Comparison of ENCODE assay signal across 20 cellular contexts in the genomic region with DNA sequence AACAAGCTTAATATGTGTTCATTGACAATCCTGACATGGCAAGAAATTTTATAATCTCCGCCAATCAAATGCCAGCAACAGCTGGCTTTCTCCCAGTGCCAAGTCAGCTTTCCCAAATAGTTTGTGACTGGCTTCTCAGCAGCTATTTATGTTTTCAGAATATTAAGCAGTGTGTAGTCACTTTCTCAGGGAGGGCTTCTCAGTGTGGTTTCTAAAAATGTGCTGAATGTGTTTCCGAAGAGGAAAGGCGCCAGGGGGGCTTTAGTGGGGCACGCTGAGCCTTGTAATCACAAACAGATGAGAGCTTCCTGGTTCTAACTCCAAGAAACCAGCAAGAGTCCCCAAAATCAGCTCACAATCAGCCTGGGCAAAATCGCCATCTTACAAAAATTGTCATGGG.
"Had no signal": no experiment of that assay in that cellular context is flagged by ENCODE, and none has a peak within 500 bp of the region (broad histone marks: within the 10 kb centered on the region; RNA-seq: fewer than 3 reads in every experiment).

No MANE protein-coding gene starts in this region.

- H3K36me3 ChIP-seq: neural progenitor cell, pancreas, right lobe of liver, upper lobe of right lung had no signal

- H3K79me2 ChIP-seq: hepatocyte had no signal

- H3K4me2 ChIP-seq: hepatocyte, neural progenitor cell, smooth muscle cell had no signal

- H3K4me1 Mint-ChIP-seq: activated B cell treated with CpG ODN at 0.5 μM for 24 hours; activated CD8-positive, alpha-beta memory T cell treated with anti-CD3 and anti-CD28 coated beads, Interleukin-2, amount 10 ng/mL, durations not matched to agents 7 days and 5 days; activated naive CD8-positive, alpha-beta T cell treated with anti-CD3 and anti-CD28 coated beads, Interleukin-2, amount 10 ng/mL, durations not matched to agents 7 days and 5 days; naive thymus-derived CD4-positive, alpha-beta T cell; neural progenitor cell; stimulated activated effector memory CD8-positive, alpha-beta T cell treated with anti-CD3 and anti-CD28 coated beads, Interleukin-12 subunit alpha, Interleukin-12 subunit beta, amount 100 ng/mL, for 72 hours had no signal

- H3K4me1 ChIP-seq: neural progenitor cell, pancreas, right lobe of liver, upper lobe of right lung had no signal

- H3K27ac Mint-ChIP-seq: activated B cell treated with CpG ODN at 0.5 μM for 24 hours; activated CD4-positive, alpha-beta memory T cell treated with anti-CD3 and anti-CD28 coated beads for 36 hours; activated CD8-positive, alpha-beta memory T cell treated with anti-CD3 and anti-CD28 coated beads, Interleukin-2, amount 10 ng/mL, durations not matched to agents 7 days and 5 days; activated naive CD8-positive, alpha-beta T cell treated with anti-CD3 and anti-CD28 coated beads, Interleukin-2, amount 10 ng/mL, durations not matched to agents 7 days and 5 days; naive thymus-derived CD4-positive, alpha-beta T cell; neural progenitor cell; stimulated activated effector memory CD8-positive, alpha-beta T cell treated with anti-CD3 and anti-CD28 coated beads, Interleukin-12 subunit alpha, Interleukin-12 subunit beta, amount 100 ng/mL, for 72 hours had no signal

- H3K4me3 ChIP-seq: hepatocyte, mucosa of descending colon, neural progenitor cell, pancreas, right lobe of liver, smooth muscle cell, upper lobe of right lung had no signal

- H3K27ac ChIP-seq: hepatocyte, neural progenitor cell, pancreas, right lobe of liver, upper lobe of right lung had no signal

- DNase-seq: activated B cell treated with CpG ODN at 0.5 μM for 24 hours; activated CD4-positive, alpha-beta memory T cell treated with anti-CD3 and anti-CD28 coated beads for 36 hours; activated CD4-positive, alpha-beta T cell treated with anti-CD3 and anti-CD28 coated beads for 4 hours; activated CD8-positive, alpha-beta memory T cell treated with anti-CD3 and anti-CD28 coated beads, Interleukin-2, amount 10 ng/mL, durations not matched to agents 7 days and 5 days; activated naive CD4-positive, alpha-beta T cell; activated naive CD8-positive, alpha-beta T cell treated with anti-CD3 and anti-CD28 coated beads, Interleukin-2, amount 10 ng/mL, durations not matched to agents 7 days and 5 days; cerebellar nuclear complex; effector CD4-positive, alpha-beta T cell; left cardiac atrium; mesenchymal stem cell; mucosa of descending colon; naive thymus-derived CD4-positive, alpha-beta T cell; pancreas; right lobe of liver; stimulated activated CD4-positive, alpha-beta T cell treated with anti-CD3 and anti-CD28 coated beads, Interleukin-4, amount 100 ng/mL, for 24 hours; upper lobe of right lung had no signal

- H3K27me3 ChIP-seq: hepatocyte, neural progenitor cell, pancreas, right lobe of liver, upper lobe of right lung had no signal

- H3K9me3 ChIP-seq: mucosa of descending colon, pancreas, right lobe of liver, upper lobe of right lung had no signal

- H3K4me3 Mint-ChIP-seq: activated B cell treated with CpG ODN at 0.5 μM for 24 hours; activated CD4-positive, alpha-beta memory T cell treated with anti-CD3 and anti-CD28 coated beads for 36 hours; activated CD8-positive, alpha-beta memory T cell treated with anti-CD3 and anti-CD28 coated beads, Interleukin-2, amount 10 ng/mL, durations not matched to agents 7 days and 5 days; activated naive CD8-positive, alpha-beta T cell treated with anti-CD3 and anti-CD28 coated beads, Interleukin-2, amount 10 ng/mL, durations not matched to agents 7 days and 5 days; naive thymus-derived CD4-positive, alpha-beta T cell; neural progenitor cell; stimulated activated effector memory CD8-positive, alpha-beta T cell treated with anti-CD3 and anti-CD28 coated beads, Interleukin-12 subunit alpha, Interleukin-12 subunit beta, amount 100 ng/mL, for 72 hours had no signal

- H2AFZ ChIP-seq: hepatocyte, neural progenitor cell had no signal

- H3K36me3 Mint-ChIP-seq: activated CD4-positive, alpha-beta memory T cell treated with anti-CD3 and anti-CD28 coated beads for 36 hours; activated CD8-positive, alpha-beta memory T cell treated with anti-CD3 and anti-CD28 coated beads, Interleukin-2, amount 10 ng/mL, durations not matched to agents 7 days and 5 days; activated naive CD8-positive, alpha-beta T cell treated with anti-CD3 and anti-CD28 coated beads, Interleukin-2, amount 10 ng/mL, durations not matched to agents 7 days and 5 days; naive thymus-derived CD4-positive, alpha-beta T cell; neural progenitor cell; stimulated activated effector memory CD8-positive, alpha-beta T cell treated with anti-CD3 and anti-CD28 coated beads, Interleukin-12 subunit alpha, Interleukin-12 subunit beta, amount 100 ng/mL, for 72 hours had no signal

- H3K27me3 Mint-ChIP-seq: activated CD8-positive, alpha-beta memory T cell treated with anti-CD3 and anti-CD28 coated beads, Interleukin-2, amount 10 ng/mL, durations not matched to agents 7 days and 5 days had no signal

- H3K9me3 Mint-ChIP-seq: activated B cell treated with CpG ODN at 0.5 μM for 24 hours; activated CD4-positive, alpha-beta memory T cell treated with anti-CD3 and anti-CD28 coated beads for 36 hours; activated naive CD8-positive, alpha-beta T cell treated with anti-CD3 and anti-CD28 coated beads, Interleukin-2, amount 10 ng/mL, durations not matched to agents 7 days and 5 days; naive thymus-derived CD4-positive, alpha-beta T cell; neural progenitor cell; stimulated activated effector memory CD8-positive, alpha-beta T cell treated with anti-CD3 and anti-CD28 coated beads, Interleukin-12 subunit alpha, Interleukin-12 subunit beta, amount 100 ng/mL, for 72 hours had no signal
